In the genomic region with DNA sequence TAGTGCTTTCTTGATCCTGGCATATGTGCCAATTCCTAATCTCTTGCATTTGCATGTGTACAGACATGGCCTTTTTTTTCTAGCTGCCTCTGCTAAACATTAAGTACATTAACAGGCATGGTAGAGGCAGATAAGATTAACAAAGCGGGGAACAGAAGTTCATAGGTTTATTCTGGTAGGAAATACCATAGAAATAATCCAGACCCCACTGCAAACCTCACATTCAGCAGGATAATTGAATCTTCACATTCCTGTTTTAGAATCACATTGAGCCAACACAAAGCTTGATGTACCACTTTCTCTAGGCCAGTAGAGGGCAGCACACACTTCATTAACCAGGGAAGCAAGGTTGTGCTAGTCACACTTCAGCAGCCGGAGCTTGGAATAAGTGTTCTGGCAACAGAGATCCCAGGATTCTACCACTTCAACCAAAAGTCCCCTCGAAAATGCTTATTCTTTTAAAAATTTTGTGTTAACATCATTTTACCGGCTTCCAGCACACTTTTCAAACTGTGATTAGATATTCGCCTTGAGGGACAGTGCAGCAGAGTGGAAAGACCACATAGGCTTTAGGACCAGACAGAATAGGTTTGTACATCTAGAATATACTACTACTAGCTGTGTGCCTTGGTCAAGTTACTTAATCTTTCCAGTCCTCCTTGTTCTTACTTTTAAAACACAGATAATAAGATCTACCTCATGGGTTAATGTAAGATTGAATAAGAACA, we compare ENCODE assay signal across 2 cellular contexts.
TF ChIP-seq lines count a peak whose summit lies in the region.

No MANE protein-coding gene starts in this region.

TF ChIP-seq in HCT116, 20 proteins besides CTCF, POLR2A, EP300 and RAD21:
- TF ChIP-seq TCF7L2 (IDR thresholded peaks at IDR 0.05; ENCODE audit: borderline replicate concordance, extremely low read depth, insufficient read depth, insufficient read length) (no peak), ZFX (IDR thresholded peaks at IDR 0.05) (no peak), ELF1 (IDR thresholded peaks at IDR 0.05; ENCODE audit: borderline replicate concordance, low read depth) (no peak), YY1 (IDR thresholded peaks at IDR 0.05; ENCODE audit: extremely low read depth, insufficient replicate concordance, low read depth, low read length) (no peak), ZNF274 (IDR thresholded peaks at IDR 0.05; ENCODE audit: low read depth, low read length) (no peak), POLR2AphosphoS5 (IDR thresholded peaks at IDR 0.05; ENCODE audit: low read depth, low read length) (no peak)
- TF ChIP-seq, protein P1, sequence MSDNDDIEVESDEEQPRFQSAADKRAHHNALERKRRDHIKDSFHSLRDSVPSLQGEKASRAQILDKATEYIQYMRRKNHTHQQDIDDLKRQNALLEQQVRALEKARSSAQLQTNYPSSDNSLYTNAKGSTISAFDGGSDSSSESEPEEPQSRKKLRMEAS (IDR thresholded peaks at IDR 0.05) = no peak
- TF ChIP-seq, protein P2, sequence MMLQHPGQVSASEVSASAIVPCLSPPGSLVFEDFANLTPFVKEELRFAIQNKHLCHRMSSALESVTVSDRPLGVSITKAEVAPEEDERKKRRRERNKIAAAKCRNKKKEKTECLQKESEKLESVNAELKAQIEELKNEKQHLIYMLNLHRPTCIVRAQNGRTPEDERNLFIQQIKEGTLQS (IDR thresholded peaks at IDR 0.05) = no peak
TF ChIP-seq in HCT116: peak in this region for 0.

TF ChIP-seq in liver, 16 proteins besides CTCF, POLR2A, EP300 and RAD21:
- TF ChIP-seq RXRA (IDR thresholded peaks at IDR 0.05) = no peak
- peak in 1 of 2 donors; percentile 12 for TF ChIP-seq HNF4A (conservative IDR thresholded peaks at IDR 0.05)
